17 cellular contexts compared by ENCODE assay signal in the genomic region with DNA sequence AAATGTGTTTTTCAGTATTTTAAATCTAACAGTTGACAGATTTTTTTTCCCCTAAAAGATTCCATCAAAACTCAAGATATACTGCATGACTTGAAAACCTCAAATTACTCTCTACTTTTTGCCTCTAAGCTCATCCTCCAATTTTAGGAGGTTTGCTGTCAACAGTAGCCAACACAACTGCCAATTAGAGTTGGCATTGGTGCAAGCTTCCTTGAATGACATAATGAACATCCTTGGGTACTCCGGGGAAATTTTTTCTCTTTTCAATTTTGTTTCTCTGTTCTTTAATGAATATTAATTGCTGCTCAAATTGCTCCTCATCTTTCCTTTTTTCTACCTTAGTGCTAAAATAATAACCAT. TPM values are rescaled to one million over a fixed set of nuclear protein-coding genes. Genes with fewer than 3 reads are reported as not detected.
DNase-seq lines count a peak whose midpoint lies in the region; ATAC-seq, FAIRE-seq and TF ChIP-seq lines count a peak whose summit lies in the region.
"Had no signal": no experiment of that assay in that cellular context is flagged by ENCODE, and none has a peak within 500 bp of the region (broad histone marks: within the 10 kb centered on the region; RNA-seq: fewer than 3 reads in every experiment).

No MANE protein-coding gene starts in this region.

- no peaks in the 10 kb centered on the region for H3K9me3 Mint-ChIP-seq in mesothelial cell of epicardium
- no peaks in the 10 kb centered on the region for H3K9me3 Mint-ChIP-seq in naive thymus-derived CD8-positive, alpha-beta T cell
- H3K9me3 Mint-ChIP-seq: activated naive CD8-positive, alpha-beta T cell treated with anti-CD3 and anti-CD28 coated beads for 36 hours; stimulated activated naive CD8-positive, alpha-beta T cell treated with anti-CD3 and anti-CD28 coated beads, Interleukin-15, Interleukin-2, amounts not matched to agents 100 ng/mL and 50 ng/mL, for 24 hours had no signal

- TF ChIP-seq POLR2A in A549 (IDR thresholded peaks at IDR 0.05; ENCODE audit: low read length) (no peak), K562 (conservative IDR thresholded peaks at IDR 0.05) (no peak)

- no peaks in the 10 kb centered on the region for H3K79me2 ChIP-seq in K562 (ENCODE audit: control insufficient read depth, insufficient read depth, low read length)

- CTCF ChIA-PET in A549 (lab: Yijun Ruan, JAX) (interaction anchor here (1.0 to 2.0 kb wide), 5 partner anchors 9 to 319 kb away, joined by 3 to 10 read pairs (median 3); no protein-coding TSS in a partner anchor), K562 (lab: Yijun Ruan, JAX; ENCODE audit: low intra/inter-chr PET ratio) (no interaction called here)

- peak overlapping the region; percentile 86 for H3K27ac Mint-ChIP-seq in mesothelial cell of epicardium
- no peak overlapping the region for H3K27ac Mint-ChIP-seq in naive thymus-derived CD8-positive, alpha-beta T cell
- H3K27ac Mint-ChIP-seq: activated naive CD8-positive, alpha-beta T cell treated with anti-CD3 and anti-CD28 coated beads for 36 hours; stimulated activated naive CD8-positive, alpha-beta T cell treated with anti-CD3 and anti-CD28 coated beads, Interleukin-15, Interleukin-2, amounts not matched to agents 100 ng/mL and 50 ng/mL, for 24 hours had no signal

- H3K9me3 ChIP-seq in A549 (no peaks in the 10 kb centered on the region), K562 (replicated peaks; ENCODE audit: control insufficient read depth, insufficient read depth, low read depth, low read length) (no peaks in the 10 kb centered on the region)
- H3K9me3 ChIP-seq: breast epithelium had no signal

- no peak overlapping the region for H3K9ac ChIP-seq in K562 (ENCODE audit: insufficient read depth in 1 of 2, low read depth in 2 of 2, low read length in 2 of 2)

- TF ChIP-seq RAD21 in A549 (conservative IDR thresholded peaks at IDR 0.05 in 1 of 2, IDR thresholded peaks at IDR 0.05 in 1 of 2) (no peak), K562 (CRISPR knock-in tag; conservative IDR thresholded peaks at IDR 0.05 in 1 of 2, IDR thresholded peaks at IDR 0.05 in 1 of 2) (no peak)

- H3K9me1 ChIP-seq in K562 (ENCODE audit: control insufficient read depth, insufficient read depth, low read length): no peaks in the 10 kb centered on the region

- H3K27ac ChIP-seq in A549 (peak overlapping the region; percentile 26 to 52; a peak in 2 of 6 replicates), K562 (ENCODE audit: extremely low read depth, low read depth, low read length) (no peak overlapping the region)

- TF ChIP-seq CTCF in A549 (IDR thresholded peaks at IDR 0.05) (no peak), K562 (IDR thresholded peaks at IDR 0.05 in 2 of 3, conservative IDR thresholded peaks at IDR 0.05 in 1 of 3; ENCODE audit: insufficient read depth in 2 of 3, low read depth in 1 of 3, low read length in 3 of 3) (no peak), mesothelial cell of epicardium (IDR thresholded peaks at IDR 0.05; ENCODE audit: unreplicated experiment) (no peak)

- no peak for FAIRE-seq in A549 (lab: Jason Lieb, UNC)
- no peak for FAIRE-seq in K562 (lab: Jason Lieb, UNC)
- FAIRE-seq: A204.1 had no signal

- peaks cover 60% of the 10 kb centered on the region for H3K4me1 Mint-ChIP-seq in mesothelial cell of epicardium
- H3K4me1 Mint-ChIP-seq in naive thymus-derived CD8-positive, alpha-beta T cell: peaks cover 0 to 7% (median 0%) of the 10 kb centered on the region in 4 donors

- H3K4me3 ChIP-seq in A549: no peak overlapping the region
- no peak overlapping the region for H3K4me3 ChIP-seq in K562
- H3K4me3 ChIP-seq: breast epithelium had no signal

- no peaks in the 10 kb centered on the region for H3K36me3 Mint-ChIP-seq in mesothelial cell of epicardium
- H3K36me3 Mint-ChIP-seq in naive thymus-derived CD8-positive, alpha-beta T cell: peaks cover 0 to 2% (median 0%) of the 10 kb centered on the region in 3 donors
- H3K36me3 Mint-ChIP-seq: activated naive CD8-positive, alpha-beta T cell treated with anti-CD3 and anti-CD28 coated beads for 36 hours had no signal

- no peak overlapping the region for H3K4me3 Mint-ChIP-seq in mesothelial cell of epicardium
- no peak overlapping the region for H3K4me3 Mint-ChIP-seq in naive thymus-derived CD8-positive, alpha-beta T cell
- H3K4me3 Mint-ChIP-seq: activated naive CD8-positive, alpha-beta T cell treated with anti-CD3 and anti-CD28 coated beads for 36 hours; stimulated activated naive CD8-positive, alpha-beta T cell treated with anti-CD3 and anti-CD28 coated beads, Interleukin-15, Interleukin-2, amounts not matched to agents 100 ng/mL and 50 ng/mL, for 24 hours had no signal

- H4K20me1 ChIP-seq in K562 (replicated peaks; ENCODE audit: control insufficient read depth, insufficient read depth, low read length): no peaks in the 10 kb centered on the region

- in situ Hi-C loops in K562 (cut with MboI): no loop called here

- 47% methylated on average over 1 of the region's 1 CpG for WGBS in A549 (ENCODE audit: missing lambda C conversion rate)
- WGBS in K562 (ENCODE audit: insufficient coverage, low coverage, missing lambda C conversion rate): 59% methylated on average over 1 of the region's 1 CpG

- DNase-seq in A549 (ENCODE audit: low read depth in 1 of 2, low spot score in 1 of 2) (no peak), M059J (ENCODE audit: low read depth) (peak; percentile 32), K562 (ENCODE audit: extremely low read depth in 1 of 4, low spot score in 3 of 4) (no peak), mesothelial cell of epicardium (ENCODE audit: low spot score in 2 of 2, unreplicated experiment in 2 of 2) (no peak), LoVo (ENCODE audit: low spot score) (no peak)
- DNase-seq in stimulated activated CD4-positive, alpha-beta T cell treated with anti-CD3 and anti-CD28 coated beads, Interleukin-15, amount 100 ng/mL, for 24 hours: no peak
- no peak for DNase-seq in naive thymus-derived CD8-positive, alpha-beta T cell
- DNase-seq: activated CD4-positive, alpha-beta T cell treated with anti-CD3 and anti-CD28 coated beads, Interleukin-2, amount 50 U/mL, for 4 hours; activated naive CD8-positive, alpha-beta T cell treated with anti-CD3 and anti-CD28 coated beads for 36 hours; DMS79 treated with DMSO at 0.1 percent for 48 hours; Kasumi-1; NCI-H1694 treated with DMSO at 0.1 percent for 48 hours; NCI-H526 treated with DMSO at 0.1 percent for 48 hours had no signal

- no peaks in the 10 kb centered on the region for H3K36me3 ChIP-seq in K562 (ENCODE audit: control insufficient read depth, insufficient read depth, low read length)
- H3K36me3 ChIP-seq: breast epithelium had no signal

- POLR2A ChIA-PET in A549 (lab: Yijun Ruan, JAX): no interaction called here
- POLR2A ChIA-PET in K562 (lab: Yijun Ruan, JAX): interaction anchor here (0.7 to 2.7 kb wide), 8 partner anchors 9 to 113 kb away, joined by 3 to 18 read pairs (median 4); no protein-coding TSS in a partner anchor
- POLR2A ChIA-PET in naive thymus-derived CD8-positive, alpha-beta T cell (lab: Charles Lee): no interaction called here

- H2AFZ ChIP-seq in K562 (ENCODE audit: low read depth, low read length): 0 out of 2 replicates have a peak overlapping the region, but pooled peaks have one; percentile 46

- H3K27me3 ChIP-seq in K562 (ENCODE audit: control insufficient read depth in 2 of 2, insufficient read depth in 2 of 2, low read length in 2 of 2): no peaks in the 10 kb centered on the region
- H3K27me3 ChIP-seq: breast epithelium had no signal

- BruUV-seq in K562 (replicated peaks; lab: Mats Ljungman, UMichigan): no TSS peak

- ATAC-seq in A549 (no peak), K562 (no peak), GM19328 (IDR thresholded peaks at IDR 0.05; ENCODE audit: unreplicated experiment) (no peak)
- no peak for ATAC-seq in naive thymus-derived CD8-positive, alpha-beta T cell

- H3K4me1 ChIP-seq in A549: peaks cover 64% of the 10 kb centered on the region
- peaks cover 12 to 43% of the 10 kb centered on the region in 2 experiments; a peak in 4 of 5 replicates for H3K4me1 ChIP-seq in K562 (replicated peaks in 1 of 2; ENCODE audit: control insufficient read depth in 2 of 2, insufficient read depth in 2 of 2, low read length in 2 of 2)

- intact Hi-C loops in K562 (cut with micrococcal nuclease): no loop called here

- TF ChIP-seq EP300 in A549 (IDR thresholded peaks at IDR 0.05) (no peak), K562 (IDR thresholded peaks at IDR 0.05; ENCODE audit: low read length) (no peak)

- H3K27me3 Mint-ChIP-seq in mesothelial cell of epicardium (ENCODE audit: low read depth): no peaks in the 10 kb centered on the region
- peaks cover 0 to 15% (median 0%) of the 10 kb centered on the region in 5 donors for H3K27me3 Mint-ChIP-seq in naive thymus-derived CD8-positive, alpha-beta T cell
- H3K27me3 Mint-ChIP-seq: activated naive CD8-positive, alpha-beta T cell treated with anti-CD3 and anti-CD28 coated beads for 36 hours had no signal

- H3K4me2 ChIP-seq in A549 (peak overlapping the region; percentile 66), K562 (ENCODE audit: insufficient read depth, low read length) (peak overlapping the region; percentile 28; the same call in 1 of the 2 replicates)

RNA-seq across cellular contexts. Expression of gene SLC22A23, which starts 34.4 kb away (rescaled TPM):
- polyA plus RNA-seq in A549 (2011; rRNA removed) (4.4 and 9.3 TPM in 2 replicates), A549 (2017; fragmentation: RNase III; extraction: RNeasy Plus Mini Kit Qiagen cat#74134 plus additional on column Dnase treatment) (5.1 to 6.3 TPM (median 6.2 TPM) in 3 replicates), K562 (2011; rRNA removed) (2.1 and 3.2 TPM in 2 replicates), K562 (2014; fragmentation: Illumina TruSeq; extraction: Trizol) (4.1 and 5.4 TPM in 2 replicates), K562 (2014; fragmentation: Nextera tagmentation; extraction: Ambion mirVana) (under 1 TPM; 0.30 to 0.32 TPM), K562 (2014; rRNA removed) (2.5 and 4.7 TPM in 2 replicates)
- polyA plus RNA-seq in A549 (2012; cell fraction: cytosol; rRNA removed): 3.0 and 3.9 TPM in 2 replicates
- 5.0 and 7.8 TPM in 2 replicates for polyA plus RNA-seq in A549 (2012; cell fraction: nucleus; rRNA removed)
- 11.4 and 14.7 TPM in 2 replicates for polyA minus RNA-seq in A549 (2011; rRNA and poly(A)+ RNA removed)
- 0.54 and 0.64 TPM in 2 replicates for total RNA-seq in M059J (2014; rRNA removed; shearing (Covaris generic))
- 37.5 and 58.5 TPM in 2 replicates for total RNA-seq in K562 (2011; cell fraction: chromatin; rRNA removed; ENCODE audit: low replicate concordance)
- total RNA-seq in K562 (2011; cell fraction: nucleolus; rRNA removed): 38.7 and 44.9 TPM in 2 replicates
- total RNA-seq in K562 (2011; cell fraction: nucleoplasm; rRNA removed): 41.6 and 49.3 TPM in 2 replicates
- total RNA-seq in K562 (2014; rRNA removed) (4.0 TPM in 2 replicates), K562 (2014; rRNA removed; fragmentation: Illumina TruSeq; extraction: Trizol) (1.6 and 1.9 TPM in 2 replicates), K562 (2015; rRNA removed; fragmentation: Illumina TruSeq; extraction: Trizol) (1.1 and 1.2 TPM in 2 replicates), K562 (2021) (7.3 and 8.7 TPM in 2 replicates), mesothelial cell of epicardium (24.3 to 25.0 TPM (median 24.5 TPM) in 3 replicates)
- 3.3 and 3.5 TPM in 2 replicates for polyA plus RNA-seq in K562 (2011; cell fraction: cytosol; rRNA removed)
- 7.3 and 12.9 TPM in 2 replicates for polyA plus RNA-seq in K562 (2011; cell fraction: nucleus; rRNA removed)
- 3.6 and 8.0 TPM in 2 replicates for polyA plus RNA-seq in K562 (2012)
- polyA minus RNA-seq in K562 (2011; rRNA and poly(A)+ RNA removed): 6.7 and 10.2 TPM in 2 replicates
- 5.6 and 7.4 TPM in 2 replicates for polyA minus RNA-seq in K562 (2011; cell fraction: cytosol; rRNA and poly(A)+ RNA removed)
- 13.2 and 15.6 TPM in 2 replicates for polyA minus RNA-seq in K562 (2011; cell fraction: nucleus; rRNA and poly(A)+ RNA removed)
- total RNA-seq in naive thymus-derived CD8-positive, alpha-beta T cell: 1 to 10 TPM; 5.0 to 5.6 TPM
- 1 to 10 TPM in 1 of 3 donors, under 1 TPM in 2; 0.36 to 2.8 (median 0.50) TPM for polyA plus RNA-seq in naive thymus-derived CD8-positive, alpha-beta T cell
